Comparison of ENCODE assay signal across 8 cellular contexts in genomic region chr20:64055893-64056638, GRCh38. TPM values are rescaled to one million over a fixed set of nuclear protein-coding genes. Genes with fewer than 3 reads are reported as not detected.
DNase-seq lines count a peak whose midpoint lies in the region; ATAC-seq, FAIRE-seq and TF ChIP-seq lines count a peak whose summit lies in the region.
"Had no signal": no experiment of that assay in that cellular context is flagged by ENCODE, and none has a peak within 500 bp of the region (broad histone marks: within the 10 kb centered on the region; RNA-seq: fewer than 3 reads in every experiment).

No MANE protein-coding gene starts in this region.

- ATAC-seq in A549 (peak in 1 of 2 experiments; percentile 5; a peak in 2 of 6 replicates), HG03439 (IDR thresholded peaks at IDR 0.05; ENCODE audit: unreplicated experiment) (no peak)

- H3K4me1 Mint-ChIP-seq in T-helper 2 cell treated with Interferon-gamma antibody and Interleukin-4, amounts not matched to agents 5 μg/mL and 100 μg/mL, for 36 hours (ENCODE audit: low read depth) = peaks cover 13% of the 10 kb centered on the region
- peaks cover 47% of the 10 kb centered on the region for H3K4me1 Mint-ChIP-seq in activated CD4-positive, alpha-beta T cell treated with anti-CD3 and anti-CD28 coated beads, Interleukin-2, amount 10 ng/mL, durations not matched to agents 7 days and 5 days

- H3K36me3 ChIP-seq in Peyer's patch = no peaks in the 10 kb centered on the region

- no peak for TF ChIP-seq EP300 in A549 (IDR thresholded peaks at IDR 0.05)

- DNase-seq in A549 (ENCODE audit: low read depth in 1 of 2, low spot score in 1 of 2) = peak in 1 of 2 experiments; percentile 44
- DNase-seq in Peyer's patch = no peak
- peak; percentile 43 for DNase-seq in kidney tubule cell (ENCODE audit: low spot score)
- no peak for DNase-seq in T-helper 2 cell treated with Interferon-gamma antibody and Interleukin-4, amounts not matched to agents 5 μg/mL and 100 μg/mL, for 36 hours (ENCODE audit: low spot score)
- no peak for DNase-seq in activated CD4-positive, alpha-beta T cell treated with anti-CD3 and anti-CD28 coated beads, Interleukin-2, amount 10 ng/mL, durations not matched to agents 7 days and 5 days
- DNase-seq: Kasumi-1; stimulated activated CD4-positive, alpha-beta T cell treated with anti-CD3 and anti-CD28 coated beads, Interleukin-1b, Interleukin-23, amount 100 ng/mL, for 48 hours had no signal

- no peaks in the 10 kb centered on the region for H3K9me3 ChIP-seq in A549
- no peaks in the 10 kb centered on the region for H3K9me3 ChIP-seq in Peyer's patch

- FAIRE-seq in A549 (lab: Jason Lieb, UNC) = no peak

- peaks cover 6% of the 10 kb centered on the region for H3K27me3 Mint-ChIP-seq in T-helper 2 cell treated with Interferon-gamma antibody and Interleukin-4, amounts not matched to agents 5 μg/mL and 100 μg/mL, for 36 hours (ENCODE audit: low read depth)
- peaks cover 7% of the 10 kb centered on the region for H3K27me3 Mint-ChIP-seq in activated CD4-positive, alpha-beta T cell treated with anti-CD3 and anti-CD28 coated beads, Interleukin-2, amount 10 ng/mL, durations not matched to agents 7 days and 5 days

- TF ChIP-seq POLR2A in A549 (IDR thresholded peaks at IDR 0.05; ENCODE audit: low read length) (no peak), Peyer's patch (IDR thresholded peaks at IDR 0.05) (no peak)

- H3K4me3 ChIP-seq in A549 (no peak overlapping the region), Peyer's patch (no peak overlapping the region)

- TF ChIP-seq RAD21 in A549 (conservative IDR thresholded peaks at IDR 0.05 in 1 of 2, IDR thresholded peaks at IDR 0.05 in 1 of 2) = no peak

- TF ChIP-seq CTCF in A549 (IDR thresholded peaks at IDR 0.05) (no peak), Peyer's patch (IDR thresholded peaks at IDR 0.05) (no peak)

- peaks cover 0 to 3% of the 10 kb centered on the region in 2 donors for H3K27me3 ChIP-seq in Peyer's patch

- H3K36me3 Mint-ChIP-seq in T-helper 2 cell treated with Interferon-gamma antibody and Interleukin-4, amounts not matched to agents 5 μg/mL and 100 μg/mL, for 36 hours (ENCODE audit: low read depth) = no peaks in the 10 kb centered on the region
- H3K36me3 Mint-ChIP-seq in activated CD4-positive, alpha-beta T cell treated with anti-CD3 and anti-CD28 coated beads, Interleukin-2, amount 10 ng/mL, durations not matched to agents 7 days and 5 days (ENCODE audit: low read depth) = no peaks in the 10 kb centered on the region

- H3K9me3 Mint-ChIP-seq in T-helper 2 cell treated with Interferon-gamma antibody and Interleukin-4, amounts not matched to agents 5 μg/mL and 100 μg/mL, for 36 hours = no peaks in the 10 kb centered on the region
- no peaks in the 10 kb centered on the region for H3K9me3 Mint-ChIP-seq in activated CD4-positive, alpha-beta T cell treated with anti-CD3 and anti-CD28 coated beads, Interleukin-2, amount 10 ng/mL, durations not matched to agents 7 days and 5 days

- H3K27ac ChIP-seq in A549 (peak overlapping the region; percentile 31 to 75; a peak in 3 of 6 replicates), Peyer's patch (peak overlapping the region in 3 of 4 donors; percentile 27 to 61 (median 31))

- H3K27ac Mint-ChIP-seq in T-helper 2 cell treated with Interferon-gamma antibody and Interleukin-4, amounts not matched to agents 5 μg/mL and 100 μg/mL, for 36 hours = no peak overlapping the region
- no peak overlapping the region for H3K27ac Mint-ChIP-seq in activated CD4-positive, alpha-beta T cell treated with anti-CD3 and anti-CD28 coated beads, Interleukin-2, amount 10 ng/mL, durations not matched to agents 7 days and 5 days

- peak overlapping the region; percentile 42; the same call in 2 of the 3 replicates for H3K4me2 ChIP-seq in A549

- 46% methylated on average over 9 of the region's 22 CpGs for WGBS in A549 (ENCODE audit: missing lambda C conversion rate)

- POLR2A ChIA-PET in A549 (lab: Yijun Ruan, JAX) = no interaction called here
- POLR2A ChIA-PET in activated CD4-positive, alpha-beta T cell treated with anti-CD3 and anti-CD28 coated beads, Interleukin-2, amount 10 ng/mL, durations not matched to agents 7 days and 5 days (lab: Charles Lee) = no interaction called here

- no peak overlapping the region for H3K4me3 Mint-ChIP-seq in T-helper 2 cell treated with Interferon-gamma antibody and Interleukin-4, amounts not matched to agents 5 μg/mL and 100 μg/mL, for 36 hours
- H3K4me3 Mint-ChIP-seq in activated CD4-positive, alpha-beta T cell treated with anti-CD3 and anti-CD28 coated beads, Interleukin-2, amount 10 ng/mL, durations not matched to agents 7 days and 5 days = no peak overlapping the region

- H3K4me1 ChIP-seq in A549 (peaks cover 47% of the 10 kb centered on the region), Peyer's patch (peaks cover 0 to 13% (median 4%) of the 10 kb centered on the region in 4 donors)

- CTCF ChIA-PET in A549 (lab: Yijun Ruan, JAX) = interaction anchor here (0.8 to 7.2 kb wide), 8 partner anchors 12 to 80 kb away, joined by 3 to 143 read pairs (median 8); partner anchors contain the start of gene C20orf204
- CTCF ChIA-PET in activated CD4-positive, alpha-beta T cell treated with anti-CD3 and anti-CD28 coated beads, Interleukin-2, amount 10 ng/mL, durations not matched to agents 7 days and 5 days (lab: Charles Lee) = interaction anchor here (0.6 to 11.2 kb wide), 5 partner anchors 12 to 357 kb away, joined by 3 to 79 read pairs (median 4); partner anchors contain the start of genes PRPF6 and SAMD10

TF ChIP-seq in A549, 52 proteins besides CTCF, POLR2A, EP300 and RAD21:
- TF ChIP-seq E2F6 (IDR thresholded peaks at IDR 0.05; ENCODE audit: borderline replicate concordance, low read depth) = no peak
- TF ChIP-seq KDM1A (IDR thresholded peaks at IDR 0.05; ENCODE audit: low read depth) = peak; percentile 86; the same call in 1 of the 2 replicates
TF ChIP-seq in A549: peak in this region for 1.

RNA-seq across cellular contexts. Expression of gene SOX18, which starts 6.6 kb away (rescaled TPM):
- 0.13 and 0.19 TPM in 2 replicates for polyA plus RNA-seq in A549 (2011; rRNA removed)
- 1.0 and 1.4 TPM in 2 replicates for polyA plus RNA-seq in A549 (2012; cell fraction: cytosol; rRNA removed)
- 1.4 and 2.2 TPM in 2 replicates for polyA plus RNA-seq in A549 (2012; cell fraction: nucleus; rRNA removed)
- 0.92 to 1.4 TPM (median 1.3 TPM) in 3 replicates for polyA plus RNA-seq in A549 (2017; fragmentation: RNase III; extraction: RNeasy Plus Mini Kit Qiagen cat#74134 plus additional on column Dnase treatment)
- polyA minus RNA-seq in A549 (2011; rRNA and poly(A)+ RNA removed) = 0.15 TPM in 1 of 2 replicates, not detected in the other
- total RNA-seq in Peyer's patch = 1 to 10 TPM in 3 of 4 donors, not detected in 1; 2.8 to 6.6 (median 3.4) TPM
- total RNA-seq in activated CD4-positive, alpha-beta T cell treated with anti-CD3 and anti-CD28 coated beads, Interleukin-2, amount 10 ng/mL, durations not matched to agents 7 days and 5 days = under 1 TPM; 0.10 to 0.15 TPM

RNA-seq across cellular contexts. Expression of gene TCEA2, which starts 6.9 kb away (rescaled TPM):
- 11.2 and 13.3 TPM in 2 replicates for polyA plus RNA-seq in A549 (2011; rRNA removed)
- 32.7 and 37.6 TPM in 2 replicates for polyA plus RNA-seq in A549 (2012; cell fraction: cytosol; rRNA removed)
- polyA plus RNA-seq in A549 (2012; cell fraction: nucleus; rRNA removed) = 84.7 and 87.9 TPM in 2 replicates
- 23.3 to 34.7 TPM (median 29.8 TPM) in 3 replicates for polyA plus RNA-seq in A549 (2017; fragmentation: RNase III; extraction: RNeasy Plus Mini Kit Qiagen cat#74134 plus additional on column Dnase treatment)
- polyA minus RNA-seq in A549 (2011; rRNA and poly(A)+ RNA removed) = 14.4 and 20.1 TPM in 2 replicates
- total RNA-seq in Peyer's patch = 10 to 100 TPM in 2 of 4 donors, 1 to 10 TPM in 2; 4.7 to 19.8 (median 8.3) TPM
- total RNA-seq in activated CD4-positive, alpha-beta T cell treated with anti-CD3 and anti-CD28 coated beads, Interleukin-2, amount 10 ng/mL, durations not matched to agents 7 days and 5 days = 10 to 100 TPM; 47.6 to 57.9 TPM

RNA-seq across cellular contexts. Expression of gene C20orf204, which starts 20.1 kb away (rescaled TPM):
- polyA plus RNA-seq in A549 (2011; rRNA removed) (0.13 and 0.21 TPM in 2 replicates), A549 (2017; fragmentation: RNase III; extraction: RNeasy Plus Mini Kit Qiagen cat#74134 plus additional on column Dnase treatment) (0.49 to 0.69 TPM (median 0.59 TPM) in 3 replicates)
- 0.24 and 0.32 TPM in 2 replicates for polyA plus RNA-seq in A549 (2012; cell fraction: cytosol; rRNA removed)
- polyA plus RNA-seq in A549 (2012; cell fraction: nucleus; rRNA removed) = 3.0 and 3.8 TPM in 2 replicates
- 0.83 and 0.87 TPM in 2 replicates for polyA minus RNA-seq in A549 (2011; rRNA and poly(A)+ RNA removed)
- 1 to 10 TPM in 2 of 4 donors, under 1 TPM in 2; 0.18 to 2.1 (median 1.1) TPM for total RNA-seq in Peyer's patch
- total RNA-seq in activated CD4-positive, alpha-beta T cell treated with anti-CD3 and anti-CD28 coated beads, Interleukin-2, amount 10 ng/mL, durations not matched to agents 7 days and 5 days = 1 to 10 TPM; 3.5 to 4.8 TPM

RNA-seq across cellular contexts. Expression of gene RGS19, which starts 23.3 kb away (rescaled TPM):
- polyA plus RNA-seq in A549 (2011; rRNA removed) = 12.3 and 13.8 TPM in 2 replicates
- polyA plus RNA-seq in A549 (2012; cell fraction: cytosol; rRNA removed) = 29.6 and 43.7 TPM in 2 replicates
- 24.2 and 35.7 TPM in 2 replicates for polyA plus RNA-seq in A549 (2012; cell fraction: nucleus; rRNA removed)
- 16.1 to 18.8 TPM (median 16.5 TPM) in 3 replicates for polyA plus RNA-seq in A549 (2017; fragmentation: RNase III; extraction: RNeasy Plus Mini Kit Qiagen cat#74134 plus additional on column Dnase treatment)
- polyA minus RNA-seq in A549 (2011; rRNA and poly(A)+ RNA removed) = 10.3 and 14.7 TPM in 2 replicates
- 10 to 100 TPM in 1 of 4 donors, 1 to 10 TPM in 3; 3.3 to 39.6 (median 6.8) TPM for total RNA-seq in Peyer's patch
- total RNA-seq in activated CD4-positive, alpha-beta T cell treated with anti-CD3 and anti-CD28 coated beads, Interleukin-2, amount 10 ng/mL, durations not matched to agents 7 days and 5 days = 100 to 1,000 TPM; 105 to 107 TPM

RNA-seq across cellular contexts. Expression of gene OPRL1, which starts 23.8 kb away (rescaled TPM):
- polyA plus RNA-seq in A549 (2011; rRNA removed) (0.54 and 0.98 TPM in 2 replicates), A549 (2017; fragmentation: RNase III; extraction: RNeasy Plus Mini Kit Qiagen cat#74134 plus additional on column Dnase treatment) (0.83 to 1.5 TPM (median 1.2 TPM) in 3 replicates)
- 0.44 and 0.76 TPM in 2 replicates for polyA plus RNA-seq in A549 (2012; cell fraction: cytosol; rRNA removed)
- polyA plus RNA-seq in A549 (2012; cell fraction: nucleus; rRNA removed) = 2.1 and 2.3 TPM in 2 replicates
- polyA minus RNA-seq in A549 (2011; rRNA and poly(A)+ RNA removed) = 1.2 and 2.0 TPM in 2 replicates
- under 1 TPM in 1 of 4 donors, not detected in 3; 0.27 TPM for total RNA-seq in Peyer's patch
- 1 to 10 TPM; 1.6 TPM for total RNA-seq in activated CD4-positive, alpha-beta T cell treated with anti-CD3 and anti-CD28 coated beads, Interleukin-2, amount 10 ng/mL, durations not matched to agents 7 days and 5 days
